ENCODE assay signal across 2 cellular contexts in genomic region chr17:42991471-42991870, GRCh38.
TF ChIP-seq lines count a peak whose summit lies in the region.

No MANE protein-coding gene starts in this region.

TF ChIP-seq in A549, 52 proteins besides CTCF, POLR2A, EP300 and RAD21:
- no peak for TF ChIP-seq HOXB13 (CRISPR knock-in tag; IDR thresholded peaks at IDR 0.05; ENCODE audit: low read depth)
- 0 out of 5 replicates have a peak, but pooled peaks of 1 of the 2 experiments have one; percentile 8 for TF ChIP-seq JUN (IDR thresholded peaks at IDR 0.05)

TF ChIP-seq in K562, 482 proteins besides CTCF, POLR2A, EP300 and RAD21:
- TF ChIP-seq ZBED1 (IDR thresholded peaks at IDR 0.05) (no peak), NFIC (IDR thresholded peaks at IDR 0.05) (peak; percentile 70)
TF ChIP-seq in K562: peak in this region for 1.
